ENCODE assay signal across 10 cellular contexts in the genomic region with DNA sequence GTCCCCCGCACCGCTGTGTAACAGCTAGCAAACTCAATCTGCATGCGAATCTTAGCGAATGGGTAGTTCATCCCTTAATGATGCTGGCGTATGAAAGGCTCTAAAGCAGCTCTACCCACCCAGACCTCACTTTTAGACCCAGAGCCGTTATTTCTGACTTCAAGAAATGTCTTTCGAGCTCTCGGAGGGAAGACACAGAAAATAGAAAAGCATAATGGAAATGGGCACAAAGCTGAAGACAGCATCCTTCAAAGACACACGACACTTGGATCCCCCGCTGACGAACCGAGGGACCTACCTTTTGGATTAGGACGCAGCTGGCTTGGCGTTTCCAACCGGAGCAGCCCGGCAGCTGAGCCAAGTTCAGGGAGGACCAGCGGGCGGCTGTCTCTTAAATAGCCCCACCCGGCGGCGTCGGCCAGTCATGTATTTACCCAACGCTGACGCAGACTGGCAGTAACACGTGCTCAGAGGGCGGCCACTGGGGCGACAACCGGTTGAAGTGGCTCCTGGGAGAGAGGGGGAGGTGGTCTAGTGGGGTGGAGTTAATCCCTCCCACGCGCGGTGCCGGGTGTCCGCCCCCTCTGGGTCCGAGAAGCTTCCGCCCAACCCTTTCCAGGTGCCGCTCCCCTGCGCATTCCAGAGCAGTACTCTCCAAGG. TPM values are rescaled to one million over a fixed set of nuclear protein-coding genes. Genes with fewer than 3 reads are reported as not detected.
DNase-seq lines count a peak whose midpoint lies in the region; ATAC-seq, FAIRE-seq and TF ChIP-seq lines count a peak whose summit lies in the region.
"Had no signal": no experiment of that assay in that cellular context is flagged by ENCODE, and none has a peak within 500 bp of the region (broad histone marks: within the 10 kb centered on the region; RNA-seq: fewer than 3 reads in every experiment).

No MANE protein-coding gene starts in this region.

- TF ChIP-seq CTCF in Calu3 (IDR thresholded peaks at IDR 0.05; ENCODE audit: unreplicated experiment) (no peak), pancreas (IDR thresholded peaks at IDR 0.05) (no peak), tibial nerve (IDR thresholded peaks at IDR 0.05) (no peak)

- intact Hi-C loops in Calu3 (cut with micrococcal nuclease; ENCODE audit: unreplicated experiment) (no loop called here), pancreas (cut with DNase I) (no loop called here)

- H3K27me3 Mint-ChIP-seq in Calu3 (ENCODE audit: unreplicated experiment) = peaks cover 63% of the 10 kb centered on the region

- no peaks in the 10 kb centered on the region for H3K9me3 Mint-ChIP-seq in Calu3 (ENCODE audit: low read depth, unreplicated experiment)

- DNase-seq in Calu3 (peak; percentile 47), NCI-H748 (lab: John Stamatoyannopoulos, UW; ENCODE audit: unreplicated experiment) (peak; percentile 46), epithelial cell of prostate (ENCODE audit: low read depth, low spot score) (peak; percentile 27), pancreas (peak; percentile 9 to 66 (median 30)), glomerular visceral epithelial cell (ENCODE audit: extremely low spot score) (no peak), tibial nerve (ENCODE audit: low spot score in 2 of 2) (no peak), ecto neural progenitor cell (ENCODE audit: low spot score) (no peak)

- CTCF ChIA-PET in Calu3 (lab: Charles Lee) = interaction anchor here (0.6 kb wide), 1 partner anchor 9 kb away, joined by 3 read pairs; no protein-coding TSS in a partner anchor

- peak; percentile 64 to 75 (median 70) for ATAC-seq in pancreas
- no peak for ATAC-seq in HG02763 (IDR thresholded peaks at IDR 0.05; ENCODE audit: unreplicated experiment)

- no peak for FAIRE-seq in pancreas (lab: Jason Lieb, UNC)
- FAIRE-seq: islet of Langerhans had no signal

- BruUV-seq in Calu3 (replicated peaks; lab: Mats Ljungman, UMichigan) = no TSS peak

- no peak overlapping the region for H3K27ac Mint-ChIP-seq in Calu3 (ENCODE audit: unreplicated experiment)

- H3K36me3 ChIP-seq in pancreas (no peaks in the 10 kb centered on the region), tibial nerve (no peaks in the 10 kb centered on the region)

- H3K4me3 Mint-ChIP-seq in Calu3 (ENCODE audit: low read depth, unreplicated experiment) = peak overlapping the region; percentile 15

- H3K4me3 ChIP-seq in pancreas (no peak overlapping the region), tibial nerve (no peak overlapping the region)

- H3K9me3 ChIP-seq in pancreas = no peaks in the 10 kb centered on the region
- H3K9me3 ChIP-seq in tibial nerve = no peaks in the 10 kb centered on the region

- H3K4me1 Mint-ChIP-seq in Calu3 (ENCODE audit: low read depth, unreplicated experiment) = no peaks in the 10 kb centered on the region

- no peak for TF ChIP-seq POLR2A in tibial nerve (IDR thresholded peaks at IDR 0.05)

- H3K27me3 ChIP-seq in pancreas (peaks cover 0 to 37% (median 10%) of the 10 kb centered on the region in 4 donors), tibial nerve (peaks cover 2 to 76% of the 10 kb centered on the region in 2 donors)

- no peak for TF ChIP-seq EP300 in tibial nerve (IDR thresholded peaks at IDR 0.05)

- no peaks in the 10 kb centered on the region for H3K4me1 ChIP-seq in pancreas
- peaks cover 0 to 28% (median 8%) of the 10 kb centered on the region in 4 donors for H3K4me1 ChIP-seq in tibial nerve

- H3K27ac ChIP-seq in epithelial cell of prostate = no peak overlapping the region
- H3K27ac ChIP-seq in pancreas = no peak overlapping the region
- H3K27ac ChIP-seq in tibial nerve = no peak overlapping the region
- H3K27ac ChIP-seq: KMS-11 had no signal

- no peaks in the 10 kb centered on the region for H3K36me3 Mint-ChIP-seq in Calu3 (ENCODE audit: insufficient read depth, unreplicated experiment)

- 9 to 10% methylated on average over 37 of the region's 37 CpGs for WGBS in pancreas, 2 donors
- WGBS in tibial nerve, 2 donors = 9 to 12% methylated on average over 31 to 37 of the region's 37 CpGs

RNA-seq across cellular contexts. Expression of a gene that starts 1.5 kb away (rescaled TPM):
- total RNA-seq in Calu3 (2022) (not detected in 2 replicates), pancreas (under 1 TPM in 1 of 6 donors, not detected in 5; 0.22 TPM), tibial nerve (not detected)
- polyA plus RNA-seq in pancreas = under 1 TPM; 0.23 to 0.38 TPM

Comparison
In these comparisons a context has a peak if more than half of its experiments do, and no peak if none do; other contexts are left out.
1. DNase-seq: peak in Calu3 (single experiment), NCI-H748 (single experiment), epithelial cell of prostate (single experiment) and pancreas (6 of 6); none in glomerular visceral epithelial cell (single experiment), tibial nerve (0 of 2) and ecto neural progenitor cell (single experiment).